ENCODE assay signal across 1 cellular context in genomic region chr6:37029249-37029959, GRCh38.
TF ChIP-seq lines count a peak whose summit lies in the region.

No MANE protein-coding gene starts in this region.

TF ChIP-seq in K562, 482 proteins besides CTCF, POLR2A, EP300 and RAD21 (continued from another document and continues in another):
- TF ChIP-seq, protein P1, sequence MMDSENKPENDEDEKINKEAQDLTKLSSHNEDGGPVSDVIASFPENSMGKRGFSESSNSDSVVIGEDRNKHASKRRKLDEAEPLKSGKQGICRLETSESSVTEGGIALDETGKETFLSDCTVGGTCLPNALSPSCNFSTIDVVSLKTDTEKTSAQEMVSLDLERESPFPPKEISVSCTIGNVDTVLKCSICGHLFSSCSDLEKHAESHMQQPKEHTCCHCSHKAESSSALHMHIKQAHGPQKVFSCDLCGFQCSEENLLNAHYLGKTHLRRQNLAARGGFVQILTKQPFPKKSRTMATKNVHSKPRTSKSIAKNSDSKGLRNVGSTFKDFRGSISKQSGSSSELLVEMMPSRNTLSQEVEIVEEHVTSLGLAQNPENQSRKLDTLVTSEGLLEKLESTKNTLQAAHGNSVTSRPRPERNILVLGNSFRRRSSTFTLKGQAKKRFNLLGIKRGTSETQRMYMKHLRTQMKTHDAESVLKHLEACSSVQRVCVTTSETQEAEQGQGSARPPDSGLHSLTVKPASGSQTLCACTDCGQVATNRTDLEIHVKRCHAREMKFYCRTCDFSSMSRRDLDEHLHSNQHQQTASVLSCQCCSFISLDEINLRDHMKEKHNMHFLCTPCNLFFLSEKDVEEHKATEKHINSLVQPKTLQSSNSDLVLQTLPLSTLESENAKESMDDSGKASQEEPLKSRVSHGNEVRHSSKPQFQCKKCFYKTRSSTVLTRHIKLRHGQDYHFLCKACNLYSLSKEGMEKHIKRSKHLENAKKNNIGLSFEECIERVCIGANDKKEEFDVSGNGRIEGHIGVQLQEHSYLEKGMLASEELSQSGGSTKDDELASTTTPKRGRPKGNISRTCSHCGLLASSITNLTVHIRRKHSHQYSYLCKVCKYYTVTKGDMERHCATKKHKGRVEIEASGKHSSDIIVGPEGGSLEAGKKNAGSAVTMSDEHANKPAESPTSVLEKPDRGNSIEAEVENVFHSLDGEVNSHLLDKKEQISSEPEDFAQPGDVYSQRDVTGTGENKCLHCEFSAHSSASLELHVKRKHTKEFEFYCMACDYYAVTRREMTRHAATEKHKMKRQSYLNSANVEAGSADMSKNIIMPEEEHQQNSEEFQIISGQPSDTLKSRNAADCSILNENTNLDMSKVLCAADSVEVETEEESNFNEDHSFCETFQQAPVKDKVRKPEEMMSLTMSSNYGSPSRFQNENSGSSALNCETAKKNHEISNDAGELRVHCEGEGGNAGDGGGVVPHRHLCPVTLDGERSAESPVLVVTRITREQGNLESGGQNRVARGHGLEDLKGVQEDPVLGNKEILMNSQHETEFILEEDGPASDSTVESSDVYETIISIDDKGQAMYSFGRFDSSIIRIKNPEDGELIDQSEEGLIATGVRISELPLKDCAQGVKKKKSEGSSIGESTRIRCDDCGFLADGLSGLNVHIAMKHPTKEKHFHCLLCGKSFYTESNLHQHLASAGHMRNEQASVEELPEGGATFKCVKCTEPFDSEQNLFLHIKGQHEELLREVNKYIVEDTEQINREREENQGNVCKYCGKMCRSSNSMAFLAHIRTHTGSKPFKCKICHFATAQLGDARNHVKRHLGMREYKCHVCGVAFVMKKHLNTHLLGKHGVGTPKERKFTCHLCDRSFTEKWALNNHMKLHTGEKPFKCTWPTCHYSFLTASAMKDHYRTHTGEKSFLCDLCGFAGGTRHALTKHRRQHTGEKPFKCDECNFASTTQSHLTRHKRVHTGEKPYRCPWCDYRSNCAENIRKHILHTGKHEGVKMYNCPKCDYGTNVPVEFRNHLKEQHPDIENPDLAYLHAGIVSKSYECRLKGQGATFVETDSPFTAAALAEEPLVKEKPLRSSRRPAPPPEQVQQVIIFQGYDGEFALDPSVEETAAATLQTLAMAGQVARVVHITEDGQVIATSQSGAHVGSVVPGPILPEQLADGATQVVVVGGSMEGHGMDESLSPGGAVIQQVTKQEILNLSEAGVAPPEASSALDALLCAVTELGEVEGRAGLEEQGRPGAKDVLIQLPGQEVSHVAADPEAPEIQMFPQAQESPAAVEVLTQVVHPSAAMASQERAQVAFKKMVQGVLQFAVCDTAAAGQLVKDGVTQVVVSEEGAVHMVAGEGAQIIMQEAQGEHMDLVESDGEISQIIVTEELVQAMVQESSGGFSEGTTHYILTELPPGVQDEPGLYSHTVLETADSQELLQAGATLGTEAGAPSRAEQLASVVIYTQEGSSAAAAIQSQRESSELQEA (IDR thresholded peaks at IDR 0.05; ENCODE audit: low read depth) = 0 out of 2 replicates have a peak, but pooled peaks have one; percentile 25
- TF ChIP-seq TCF7 (IDR thresholded peaks at IDR 0.05; ENCODE audit: borderline replicate concordance) (no peak; the same call in 1 of the 2 replicates), ZNF668 (CRISPR knock-in tag; IDR thresholded peaks at IDR 0.05) (0 out of 2 replicates have a peak, but pooled peaks have one; percentile 29), SOX6 (IDR thresholded peaks at IDR 0.05) (peak; percentile 86), NCOA6 (IDR thresholded peaks at IDR 0.05) (no peak), SMARCA5 (IDR thresholded peaks at IDR 0.05) (peak; percentile 79), DACH1 (IDR thresholded peaks at IDR 0.05; ENCODE audit: partially characterized antibody) (peak; percentile 76), ZNF445 (CRISPR knock-in tag; IDR thresholded peaks at IDR 0.05; ENCODE audit: low read depth) (no peak), DPF2 (IDR thresholded peaks at IDR 0.05) (peak; percentile 93), PBX2 (CRISPR knock-in tag; IDR thresholded peaks at IDR 0.05; ENCODE audit: low read depth) (no peak), PBX2 (tag; conservative IDR thresholded peaks at IDR 0.05; ENCODE audit: low read depth) (no peak), XRCC5 (IDR thresholded peaks at IDR 0.05; ENCODE audit: low read depth, low read length) (peak; percentile 89), RNF2 (IDR thresholded peaks at IDR 0.05) (no peak), HNRNPUL1 (IDR thresholded peaks at IDR 0.05; ENCODE audit: low read length) (no peak), NEUROD1 (IDR thresholded peaks at IDR 0.05; ENCODE audit: borderline replicate concordance, low read depth, low read length, partially characterized antibody) (peak; percentile 45), SMARCC2 (IDR thresholded peaks at IDR 0.05; ENCODE audit: low read depth) (peak; percentile 49; the same call in 1 of the 2 replicates), VEZF1 (CRISPR knock-in tag; IDR thresholded peaks at IDR 0.05) (peak; percentile 70), KLF6 (CRISPR knock-in tag; IDR thresholded peaks at IDR 0.05; ENCODE audit: borderline replicate concordance) (peak; percentile 53), ZNF584 (CRISPR knock-in tag; IDR thresholded peaks at IDR 0.05; ENCODE audit: low read depth) (peak; percentile 53; the same call in 1 of the 2 replicates), ZNF12 (CRISPR knock-in tag; IDR thresholded peaks at IDR 0.05) (0 out of 2 replicates have a peak, but pooled peaks have one; percentile 85), MCM5 (IDR thresholded peaks at IDR 0.05; ENCODE audit: low read depth) (no peak), REST (CRISPR knock-in tag; IDR thresholded peaks at IDR 0.05; ENCODE audit: low read depth) (no peak; the same call in 1 of the 2 replicates)
- TF ChIP-seq, protein P2, sequence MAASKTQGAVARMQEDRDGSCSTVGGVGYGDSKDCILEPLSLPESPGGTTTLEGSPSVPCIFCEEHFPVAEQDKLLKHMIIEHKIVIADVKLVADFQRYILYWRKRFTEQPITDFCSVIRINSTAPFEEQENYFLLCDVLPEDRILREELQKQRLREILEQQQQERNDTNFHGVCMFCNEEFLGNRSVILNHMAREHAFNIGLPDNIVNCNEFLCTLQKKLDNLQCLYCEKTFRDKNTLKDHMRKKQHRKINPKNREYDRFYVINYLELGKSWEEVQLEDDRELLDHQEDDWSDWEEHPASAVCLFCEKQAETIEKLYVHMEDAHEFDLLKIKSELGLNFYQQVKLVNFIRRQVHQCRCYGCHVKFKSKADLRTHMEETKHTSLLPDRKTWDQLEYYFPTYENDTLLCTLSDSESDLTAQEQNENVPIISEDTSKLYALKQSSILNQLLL (CRISPR knock-in tag; IDR thresholded peaks at IDR 0.05; ENCODE audit: borderline replicate concordance) = no peak
- TF ChIP-seq, protein P3, sequence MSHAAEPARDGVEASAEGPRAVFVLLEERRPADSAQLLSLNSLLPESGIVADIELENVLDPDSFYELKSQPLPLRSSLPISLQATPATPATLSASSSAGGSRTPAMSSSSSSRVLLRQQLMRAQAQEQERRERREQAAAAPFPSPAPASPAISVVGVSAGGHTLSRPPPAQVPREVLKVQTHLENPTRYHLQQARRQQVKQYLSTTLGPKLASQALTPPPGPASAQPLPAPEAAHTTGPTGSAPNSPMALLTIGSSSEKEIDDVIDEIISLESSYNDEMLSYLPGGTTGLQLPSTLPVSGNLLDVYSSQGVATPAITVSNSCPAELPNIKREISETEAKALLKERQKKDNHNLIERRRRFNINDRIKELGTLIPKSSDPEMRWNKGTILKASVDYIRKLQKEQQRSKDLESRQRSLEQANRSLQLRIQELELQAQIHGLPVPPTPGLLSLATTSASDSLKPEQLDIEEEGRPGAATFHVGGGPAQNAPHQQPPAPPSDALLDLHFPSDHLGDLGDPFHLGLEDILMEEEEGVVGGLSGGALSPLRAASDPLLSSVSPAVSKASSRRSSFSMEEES (CRISPR knock-in tag; IDR thresholded peaks at IDR 0.05) = no peak
- TF ChIP-seq, protein P4, sequence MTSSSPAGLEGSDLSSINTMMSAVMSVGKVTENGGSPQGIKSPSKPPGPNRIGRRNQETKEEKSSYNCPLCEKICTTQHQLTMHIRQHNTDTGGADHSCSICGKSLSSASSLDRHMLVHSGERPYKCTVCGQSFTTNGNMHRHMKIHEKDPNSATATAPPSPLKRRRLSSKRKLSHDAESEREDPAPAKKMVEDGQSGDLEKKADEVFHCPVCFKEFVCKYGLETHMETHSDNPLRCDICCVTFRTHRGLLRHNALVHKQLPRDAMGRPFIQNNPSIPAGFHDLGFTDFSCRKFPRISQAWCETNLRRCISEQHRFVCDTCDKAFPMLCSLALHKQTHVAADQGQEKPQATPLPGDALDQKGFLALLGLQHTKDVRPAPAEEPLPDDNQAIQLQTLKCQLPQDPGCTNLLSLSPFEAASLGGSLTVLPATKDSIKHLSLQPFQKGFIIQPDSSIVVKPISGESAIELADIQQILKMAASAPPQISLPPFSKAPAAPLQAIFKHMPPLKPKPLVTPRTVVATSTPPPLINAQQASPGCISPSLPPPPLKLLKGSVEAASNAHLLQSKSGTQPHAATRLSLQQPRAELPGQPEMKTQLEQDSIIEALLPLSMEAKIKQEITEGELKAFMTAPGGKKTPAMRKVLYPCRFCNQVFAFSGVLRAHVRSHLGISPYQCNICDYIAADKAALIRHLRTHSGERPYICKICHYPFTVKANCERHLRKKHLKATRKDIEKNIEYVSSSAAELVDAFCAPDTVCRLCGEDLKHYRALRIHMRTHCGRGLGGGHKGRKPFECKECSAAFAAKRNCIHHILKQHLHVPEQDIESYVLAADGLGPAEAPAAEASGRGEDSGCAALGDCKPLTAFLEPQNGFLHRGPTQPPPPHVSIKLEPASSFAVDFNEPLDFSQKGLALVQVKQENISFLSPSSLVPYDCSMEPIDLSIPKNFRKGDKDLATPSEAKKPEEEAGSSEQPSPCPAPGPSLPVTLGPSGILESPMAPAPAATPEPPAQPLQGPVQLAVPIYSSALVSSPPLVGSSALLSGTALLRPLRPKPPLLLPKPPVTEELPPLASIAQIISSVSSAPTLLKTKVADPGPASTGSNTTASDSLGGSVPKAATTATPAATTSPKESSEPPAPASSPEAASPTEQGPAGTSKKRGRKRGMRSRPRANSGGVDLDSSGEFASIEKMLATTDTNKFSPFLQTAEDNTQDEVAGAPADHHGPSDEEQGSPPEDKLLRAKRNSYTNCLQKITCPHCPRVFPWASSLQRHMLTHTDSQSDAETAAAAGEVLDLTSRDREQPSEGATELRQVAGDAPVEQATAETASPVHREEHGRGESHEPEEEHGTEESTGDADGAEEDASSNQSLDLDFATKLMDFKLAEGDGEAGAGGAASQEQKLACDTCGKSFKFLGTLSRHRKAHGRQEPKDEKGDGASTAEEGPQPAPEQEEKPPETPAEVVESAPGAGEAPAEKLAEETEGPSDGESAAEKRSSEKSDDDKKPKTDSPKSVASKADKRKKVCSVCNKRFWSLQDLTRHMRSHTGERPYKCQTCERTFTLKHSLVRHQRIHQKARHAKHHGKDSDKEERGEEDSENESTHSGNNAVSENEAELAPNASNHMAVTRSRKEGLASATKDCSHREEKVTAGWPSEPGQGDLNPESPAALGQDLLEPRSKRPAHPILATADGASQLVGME (CRISPR knock-in tag; IDR thresholded peaks at IDR 0.05) = peak; percentile 96
- TF ChIP-seq, protein P5, sequence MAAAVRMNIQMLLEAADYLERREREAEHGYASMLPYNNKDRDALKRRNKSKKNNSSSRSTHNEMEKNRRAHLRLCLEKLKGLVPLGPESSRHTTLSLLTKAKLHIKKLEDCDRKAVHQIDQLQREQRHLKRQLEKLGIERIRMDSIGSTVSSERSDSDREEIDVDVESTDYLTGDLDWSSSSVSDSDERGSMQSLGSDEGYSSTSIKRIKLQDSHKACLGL (CRISPR knock-in tag; IDR thresholded peaks at IDR 0.05; ENCODE audit: borderline replicate concordance, poor library complexity, severe bottlenecking) = no peak
